ENCODE assay signal across 8 cellular contexts in the genomic region with DNA sequence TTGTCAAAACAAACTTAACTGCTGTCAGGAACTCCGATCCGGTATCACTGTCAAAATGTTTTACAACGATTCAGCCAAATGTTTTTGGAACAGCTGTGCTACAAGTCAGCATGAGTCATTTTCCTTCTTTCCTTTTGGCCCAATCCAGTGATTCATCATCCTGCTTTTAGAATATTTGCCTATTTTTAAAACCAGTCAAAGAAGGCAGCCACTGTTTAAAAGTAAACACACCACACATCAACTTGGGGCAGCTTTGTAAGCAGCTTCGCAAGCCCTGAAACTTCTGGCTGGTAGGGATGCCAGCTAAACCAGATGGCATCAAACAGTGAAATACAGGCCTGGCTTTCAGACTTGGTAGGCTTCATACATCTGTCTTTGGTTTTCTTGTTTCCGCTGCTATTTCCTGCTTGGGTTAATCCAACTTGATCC.
A peak's percentile ranks its signal among the peaks of the same experiment; 100 is the strongest.
DNase-seq lines count a peak whose midpoint lies in the region; ATAC-seq and TF ChIP-seq lines count a peak whose summit lies in the region.

No MANE protein-coding gene starts in this region.

- H3K9me3 ChIP-seq in BLaER1 treated with 17β-estradiol and CSF1 and Interleukin-3, amounts not matched to agents 10 nM and 100 nM (replicated peaks in 1 of 11), result peaks cover 0 to 7% (median 0%) of the 10 kb centered on the region in 11 experiments; a peak in 2 of 22 replicates

- no peak for ATAC-seq in HG03097 (IDR thresholded peaks at IDR 0.05; ENCODE audit: low FRiP score, unreplicated experiment)

- no peaks in the 10 kb centered on the region for H4K20me1 ChIP-seq in BLaER1 treated with 17β-estradiol and CSF1 and Interleukin-3, amounts not matched to agents 10 nM and 100 nM

- POLR2A ChIA-PET in GM10248 (lab: Yijun Ruan, JAX), result no interaction called here

- H3K9ac ChIP-seq in BLaER1 treated with 17β-estradiol and CSF1 and Interleukin-3, amounts not matched to agents 10 nM and 100 nM, result peak overlapping the region; percentile 23 to 80 (median 73); a peak in 21 of 22 replicates

- DNase-seq in NCI-H1694 (lab: John Stamatoyannopoulos, UW), result peak; percentile 89
- peak; percentile 72 for DNase-seq in epidermal melanocyte (ENCODE audit: insufficient read length, low spot score)
- peak; percentile 76 for DNase-seq in non-pigmented ciliary epithelial cell (ENCODE audit: low read depth)
- no peak for DNase-seq in GM10248 (ENCODE audit: extremely low spot score)
- DNase-seq in activated CD8-positive, alpha-beta memory T cell treated with anti-CD3 and anti-CD28 coated beads, Interleukin-2, amount 50 U/mL, for 48 hours, result no peak
- no peak for DNase-seq in NCI-H82 (lab: John Stamatoyannopoulos, UW)

- H3K27me3 ChIP-seq in BLaER1 treated with 17β-estradiol and CSF1 and Interleukin-3, amounts not matched to agents 10 nM and 100 nM, result no peaks in the 10 kb centered on the region

- peak overlapping the region; percentile 54 to 85 (median 67) for H3K4me2 ChIP-seq in BLaER1 treated with 17β-estradiol and CSF1 and Interleukin-3, amounts not matched to agents 10 nM and 100 nM

- peak overlapping the region in 2 of 10 experiments; percentile 3 to 22; a peak in 4 of 20 replicates for H3K4me3 ChIP-seq in BLaER1 treated with 17β-estradiol and CSF1 and Interleukin-3, amounts not matched to agents 10 nM and 100 nM

- CTCF ChIA-PET in GM10248 (lab: Yijun Ruan, JAX), result interaction anchor here (1.4 kb wide), 1 partner anchor 9 kb away, joined by 4 read pairs; no protein-coding TSS in a partner anchor

- no peaks in the 10 kb centered on the region for H3K36me3 ChIP-seq in BLaER1 treated with 17β-estradiol and CSF1 and Interleukin-3, amounts not matched to agents 10 nM and 100 nM

- H3K4me1 ChIP-seq in BLaER1 treated with 17β-estradiol and CSF1 and Interleukin-3, amounts not matched to agents 10 nM and 100 nM, result peaks cover 43 to 55% (median 50%) of the 10 kb centered on the region in 10 experiments

- peak overlapping the region; percentile 46 to 94 (median 88) for H3K27ac ChIP-seq in BLaER1 treated with 17β-estradiol and CSF1 and Interleukin-3, amounts not matched to agents 10 nM and 100 nM

- no peak for TF ChIP-seq CTCF in GM10248 (IDR thresholded peaks at IDR 0.05; ENCODE audit: control extremely low read depth, extremely low read depth, low read depth, missing control alignments)

Comparison
In these comparisons a context has a peak if more than half of its experiments do, and no peak if none do; other contexts are left out.
1. DNase-seq: peak in NCI-H1694 (single experiment), epidermal melanocyte (single experiment) and non-pigmented ciliary epithelial cell (single experiment); none in GM10248 (single experiment), activated CD8-positive, alpha-beta memory T cell treated with anti-CD3 and anti-CD28 coated beads, Interleukin-2, amount 50 U/mL, for 48 hours (single experiment) and NCI-H82 (single experiment).